Comparison of ENCODE assay signal across 19 cellular contexts in genomic region chr12:58166643-58167042, GRCh38.
DNase-seq lines count a peak whose midpoint lies in the region; ATAC-seq and TF ChIP-seq lines count a peak whose summit lies in the region.
"Had no signal": no experiment of that assay in that cellular context is flagged by ENCODE, and none has a peak within 500 bp of the region (broad histone marks: within the 10 kb centered on the region; RNA-seq: fewer than 3 reads in every experiment).

No MANE protein-coding gene starts in this region.

- H3K36me3 Mint-ChIP-seq in GM23338 (ENCODE audit: low read depth): 0 out of 3 replicates have a peak, but pooled peaks cover 2% of the 10 kb centered on the region
- H3K36me3 Mint-ChIP-seq: CD4-positive, CD25-positive, alpha-beta regulatory T cell; CD8-positive, alpha-beta memory T cell had no signal

- H3K27ac Mint-ChIP-seq in GM23338: peak overlapping the region; percentile 11; the same call in 1 of the 2 replicates
- H3K27ac Mint-ChIP-seq: CD4-positive, CD25-positive, alpha-beta regulatory T cell; CD8-positive, alpha-beta memory T cell; HFFc6 had no signal

- H3K4me1 ChIP-seq in GM23338 (ENCODE audit: insufficient read depth): peaks cover 24% of the 10 kb centered on the region
- peaks cover 76% of the 10 kb centered on the region for H3K4me1 ChIP-seq in KMS-11 (ENCODE audit: low read depth, poor library complexity, severe bottlenecking)
- H3K4me1 ChIP-seq in body of pancreas: peaks cover 5% of the 10 kb centered on the region

- peak overlapping the region; percentile 81 for H2AFZ ChIP-seq in GM23338
- no peak overlapping the region; the same call in 1 of the 2 replicates for H2AFZ ChIP-seq in KMS-11 (ENCODE audit: low read depth)
- H2AFZ ChIP-seq: GM23248 had no signal

- H3K4me3 ChIP-seq in GM23338 (no peak overlapping the region), KMS-11 (IDR thresholded peaks at IDR 0.05; ENCODE audit: insufficient read depth, low read depth, low read length) (no peak overlapping the region), body of pancreas (no peak overlapping the region)
- H3K4me3 ChIP-seq: GM23248 had no signal

- H3K9ac ChIP-seq in KMS-11: no peak overlapping the region
- H3K9ac ChIP-seq: GM23248 had no signal

- H3K9me3 Mint-ChIP-seq in GM23338: no peaks in the 10 kb centered on the region
- H3K9me3 Mint-ChIP-seq: HFFc6 had no signal

- H4K20me1 ChIP-seq in GM23338 (replicated peaks; ENCODE audit: insufficient read depth) (no peaks in the 10 kb centered on the region), KMS-11 (ENCODE audit: insufficient read depth) (no peaks in the 10 kb centered on the region)

- H3K79me2 ChIP-seq in GM23338 (replicated peaks; ENCODE audit: insufficient read depth): no peaks in the 10 kb centered on the region
- H3K79me2 ChIP-seq in KMS-11 (ENCODE audit: insufficient read depth, low read depth): no peaks in the 10 kb centered on the region

- H3K27ac ChIP-seq in GM23338 (ENCODE audit: low read depth): no peak overlapping the region
- H3K27ac ChIP-seq in KMS-11: no peak overlapping the region
- no peak overlapping the region for H3K27ac ChIP-seq in body of pancreas
- H3K27ac ChIP-seq: GM23248 had no signal

- 0 out of 2 replicates have a peak, but pooled peaks cover 19% of the 10 kb centered on the region for H3K9me2 ChIP-seq in GM23338 (ENCODE audit: insufficient read depth)

- TF ChIP-seq CTCF in GM23338 (conservative IDR thresholded peaks at IDR 0.05; ENCODE audit: low read depth in 2 of 2) (no peak), KMS-11 (conservative IDR thresholded peaks at IDR 0.05; ENCODE audit: low read depth, low read length) (no peak), body of pancreas (IDR thresholded peaks at IDR 0.05) (no peak)

- H3K4me1 Mint-ChIP-seq in GM23338: peaks cover 26% of the 10 kb centered on the region
- H3K4me1 Mint-ChIP-seq: CD8-positive, alpha-beta memory T cell had no signal

- DNase-seq in GM23338 (ENCODE audit: low spot score) (no peak), dermis blood vessel endothelial cell (peak; percentile 11), body of pancreas (no peak), T-helper 9 cell (no peak), Kasumi-1 (lab: John Stamatoyannopoulos, UW) (no peak)
- DNase-seq: ACHN; BE2C; C1 segment of cervical spinal cord; CD4-positive, CD25-positive, alpha-beta regulatory T cell; CD8-positive, alpha-beta memory T cell; COR-L47; DMS 273 treated with DMSO at 0.1 percent for 48 hours; DMS53; DND-41; EL; GM23248; HFFc6 had no signal

- 50 to 66% methylated on average over 5 of the region's 5 CpGs for WGBS in body of pancreas, 2 donors

- no peak overlapping the region for H3K4me3 Mint-ChIP-seq in GM23338
- H3K4me3 Mint-ChIP-seq: CD4-positive, CD25-positive, alpha-beta regulatory T cell; CD8-positive, alpha-beta memory T cell; HFFc6 had no signal

- H3K36me3 ChIP-seq in GM23338 (ENCODE audit: insufficient read depth) (no peaks in the 10 kb centered on the region), KMS-11 (ENCODE audit: insufficient read depth) (no peaks in the 10 kb centered on the region), body of pancreas (replicated peaks in 1 of 2; ENCODE audit: insufficient read depth in 1 of 2, low read depth in 2 of 2) (no peaks in the 10 kb centered on the region)
- H3K36me3 ChIP-seq: BE2C had no signal

- TF ChIP-seq POLR2A in body of pancreas (IDR thresholded peaks at IDR 0.05): no peak

- H3K27me3 Mint-ChIP-seq in GM23338 (ENCODE audit: insufficient read depth, low read depth, poor library complexity): peaks cover 2% of the 10 kb centered on the region

- H3K4me2 ChIP-seq in GM23338: no peak overlapping the region
- peak overlapping the region; percentile 78; the same call in 1 of the 2 replicates for H3K4me2 ChIP-seq in KMS-11

- intact Hi-C loops in body of pancreas (cut with DNase I): no loop called here

- no peaks in the 10 kb centered on the region for H3K9me3 ChIP-seq in body of pancreas
- H3K9me3 ChIP-seq: BE2C had no signal

- H3K27me3 ChIP-seq in GM23338 (ENCODE audit: insufficient read depth) (no peaks in the 10 kb centered on the region), KMS-11 (ENCODE audit: insufficient read depth, low read depth) (no peaks in the 10 kb centered on the region), body of pancreas (no peaks in the 10 kb centered on the region)

- ATAC-seq in GM23338 (no peak), body of pancreas (no peak)
- ATAC-seq: HCT116 had no signal

- no peaks in the 10 kb centered on the region for H3F3A ChIP-seq in GM23338 (replicated peaks; ENCODE audit: low read depth)

TF ChIP-seq in GM23338, 12 proteins besides CTCF, POLR2A, EP300 and RAD21:
- TF ChIP-seq, protein P1, sequence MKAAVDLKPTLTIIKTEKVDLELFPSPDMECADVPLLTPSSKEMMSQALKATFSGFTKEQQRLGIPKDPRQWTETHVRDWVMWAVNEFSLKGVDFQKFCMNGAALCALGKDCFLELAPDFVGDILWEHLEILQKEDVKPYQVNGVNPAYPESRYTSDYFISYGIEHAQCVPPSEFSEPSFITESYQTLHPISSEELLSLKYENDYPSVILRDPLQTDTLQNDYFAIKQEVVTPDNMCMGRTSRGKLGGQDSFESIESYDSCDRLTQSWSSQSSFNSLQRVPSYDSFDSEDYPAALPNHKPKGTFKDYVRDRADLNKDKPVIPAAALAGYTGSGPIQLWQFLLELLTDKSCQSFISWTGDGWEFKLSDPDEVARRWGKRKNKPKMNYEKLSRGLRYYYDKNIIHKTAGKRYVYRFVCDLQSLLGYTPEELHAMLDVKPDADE (IDR thresholded peaks at IDR 0.05): no peak
- TF ChIP-seq ZNF331 (CRISPR knock-in tag; IDR thresholded peaks at IDR 0.05; ENCODE audit: low read depth) (no peak), STAT1 (IDR thresholded peaks at IDR 0.05; ENCODE audit: unreplicated experiment) (no peak), ZNF114 (CRISPR knock-in tag; IDR thresholded peaks at IDR 0.05) (no peak), EZH2phosphoT487 (IDR thresholded peaks at IDR 0.05; ENCODE audit: unreplicated experiment) (no peak)
- TF ChIP-seq, protein P2, sequence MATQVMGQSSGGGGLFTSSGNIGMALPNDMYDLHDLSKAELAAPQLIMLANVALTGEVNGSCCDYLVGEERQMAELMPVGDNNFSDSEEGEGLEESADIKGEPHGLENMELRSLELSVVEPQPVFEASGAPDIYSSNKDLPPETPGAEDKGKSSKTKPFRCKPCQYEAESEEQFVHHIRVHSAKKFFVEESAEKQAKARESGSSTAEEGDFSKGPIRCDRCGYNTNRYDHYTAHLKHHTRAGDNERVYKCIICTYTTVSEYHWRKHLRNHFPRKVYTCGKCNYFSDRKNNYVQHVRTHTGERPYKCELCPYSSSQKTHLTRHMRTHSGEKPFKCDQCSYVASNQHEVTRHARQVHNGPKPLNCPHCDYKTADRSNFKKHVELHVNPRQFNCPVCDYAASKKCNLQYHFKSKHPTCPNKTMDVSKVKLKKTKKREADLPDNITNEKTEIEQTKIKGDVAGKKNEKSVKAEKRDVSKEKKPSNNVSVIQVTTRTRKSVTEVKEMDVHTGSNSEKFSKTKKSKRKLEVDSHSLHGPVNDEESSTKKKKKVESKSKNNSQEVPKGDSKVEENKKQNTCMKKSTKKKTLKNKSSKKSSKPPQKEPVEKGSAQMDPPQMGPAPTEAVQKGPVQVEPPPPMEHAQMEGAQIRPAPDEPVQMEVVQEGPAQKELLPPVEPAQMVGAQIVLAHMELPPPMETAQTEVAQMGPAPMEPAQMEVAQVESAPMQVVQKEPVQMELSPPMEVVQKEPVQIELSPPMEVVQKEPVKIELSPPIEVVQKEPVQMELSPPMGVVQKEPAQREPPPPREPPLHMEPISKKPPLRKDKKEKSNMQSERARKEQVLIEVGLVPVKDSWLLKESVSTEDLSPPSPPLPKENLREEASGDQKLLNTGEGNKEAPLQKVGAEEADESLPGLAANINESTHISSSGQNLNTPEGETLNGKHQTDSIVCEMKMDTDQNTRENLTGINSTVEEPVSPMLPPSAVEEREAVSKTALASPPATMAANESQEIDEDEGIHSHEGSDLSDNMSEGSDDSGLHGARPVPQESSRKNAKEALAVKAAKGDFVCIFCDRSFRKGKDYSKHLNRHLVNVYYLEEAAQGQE (IDR thresholded peaks at IDR 0.05; ENCODE audit: unreplicated experiment): no peak
